9 cellular contexts compared by ENCODE assay signal in the genomic region with DNA sequence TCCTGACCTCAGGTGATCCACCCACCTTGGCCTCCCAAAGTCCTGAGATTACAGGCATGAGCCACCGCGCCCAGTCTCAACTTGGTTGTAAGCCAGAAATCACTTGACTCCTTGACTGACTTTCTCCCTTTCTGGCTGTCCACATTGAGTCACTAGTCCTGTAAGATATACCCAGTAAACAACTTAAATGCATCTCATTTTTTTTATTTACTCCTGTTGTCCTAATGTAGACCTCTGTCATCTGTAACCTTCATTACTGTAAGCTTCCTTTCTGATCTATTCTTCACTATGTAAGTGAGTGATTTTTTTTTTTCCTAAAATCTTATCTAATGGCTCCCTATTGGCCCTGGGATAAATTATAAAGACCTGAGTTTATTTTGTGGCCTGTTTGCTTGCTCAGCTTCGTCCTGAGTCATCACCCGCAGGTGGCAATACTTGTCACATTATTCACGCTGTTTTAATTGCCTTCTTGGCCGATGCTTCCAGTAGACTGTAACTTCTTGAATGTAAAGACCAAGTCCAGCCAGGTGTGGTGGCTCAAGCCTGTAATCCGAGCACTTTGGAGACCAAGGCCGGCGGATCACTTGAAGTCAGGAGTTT. TPM values are rescaled to one million over a fixed set of nuclear protein-coding genes. Genes with fewer than 3 reads are reported as not detected.
DNase-seq lines count a peak whose midpoint lies in the region; ATAC-seq lines count a peak whose summit lies in the region.
"Had no signal": no experiment of that assay in that cellular context is flagged by ENCODE, and none has a peak within 500 bp of the region (broad histone marks: within the 10 kb centered on the region; RNA-seq: fewer than 3 reads in every experiment).

No MANE protein-coding gene starts in this region.

- peak; percentile 9 for DNase-seq in stimulated activated CD4-positive, alpha-beta T cell treated with anti-CD3 and anti-CD28 coated beads, Interleukin-1b, Interleukin-23, amount 100 ng/mL, for 48 hours
- no peak for DNase-seq in stimulated activated CD4-positive, alpha-beta T cell treated with anti-CD3 and anti-CD28 coated beads, Interleukin-4, amount 100 ng/mL, for 4 hours
- no peak for DNase-seq in T-cell
- peak; percentile 57 for DNase-seq in iris pigment epithelial cell (ENCODE audit: low read depth)
- DNase-seq in head of caudate nucleus, result no peak
- no peak for DNase-seq in NCI-H526 treated with DMSO at 0.1 percent for 48 hours (lab: John Stamatoyannopoulos, UW)
- DNase-seq: stimulated activated CD4-positive, alpha-beta T cell treated with anti-CD3 and anti-CD28 coated beads, Interleukin-4, amount 100 ng/mL, for 1 hour had no signal

- POLR2A ChIA-PET in T-cell (lab: Charles Lee), result interaction anchor here in 1 of 2 donors (0.7 kb wide), 1 partner anchor 30 kb away, joined by 3 read pairs; no protein-coding TSS in a partner anchor

- H3K27ac Mint-ChIP-seq in T-cell, result peak overlapping the region; percentile 12 to 58

- intact Hi-C loops in head of caudate nucleus (cut with DNase I), result no loop called here

- H3K36me3 Mint-ChIP-seq in T-cell, result peaks cover 12% of the 10 kb centered on the region

- H3K4me1 Mint-ChIP-seq in T-cell, result peaks cover 70 to 73% (median 71%) of the 10 kb centered on the region in 3 donors

- H3K4me3 Mint-ChIP-seq in T-cell, result no peak overlapping the region

- H3K27me3 Mint-ChIP-seq in T-cell, result no peaks in the 10 kb centered on the region

- H3K9me3 Mint-ChIP-seq in T-cell, result no peaks in the 10 kb centered on the region

- ATAC-seq in T-cell (replicated peaks in 1 of 4), result no peak
- ATAC-seq in GM18867 (IDR thresholded peaks at IDR 0.05; ENCODE audit: unreplicated experiment), result no peak
- no peak for ATAC-seq in GM21619 (IDR thresholded peaks at IDR 0.05; ENCODE audit: unreplicated experiment)

- CTCF ChIA-PET in T-cell (lab: Charles Lee), result no interaction called here

RNA-seq across cellular contexts. Expression of gene PAFAH1B1, which starts 41.0 kb away (rescaled TPM):
- 100 to 1,000 TPM; 113 to 133 (median 122) TPM for total RNA-seq in T-cell

Comparison
In these comparisons a context has a peak if more than half of its experiments do, and no peak if none do; other contexts are left out.
1. DNase-seq: peak in stimulated activated CD4-positive, alpha-beta T cell treated with anti-CD3 and anti-CD28 coated beads, Interleukin-1b, Interleukin-23, amount 100 ng/mL, for 48 hours (single experiment) and iris pigment epithelial cell (single experiment); none in stimulated activated CD4-positive, alpha-beta T cell treated with anti-CD3 and anti-CD28 coated beads, Interleukin-4, amount 100 ng/mL, for 4 hours (0 of 2), T-cell (0 of 34), head of caudate nucleus (0 of 42) and NCI-H526 treated with DMSO at 0.1 percent for 48 hours (single experiment).